In the genomic region with DNA sequence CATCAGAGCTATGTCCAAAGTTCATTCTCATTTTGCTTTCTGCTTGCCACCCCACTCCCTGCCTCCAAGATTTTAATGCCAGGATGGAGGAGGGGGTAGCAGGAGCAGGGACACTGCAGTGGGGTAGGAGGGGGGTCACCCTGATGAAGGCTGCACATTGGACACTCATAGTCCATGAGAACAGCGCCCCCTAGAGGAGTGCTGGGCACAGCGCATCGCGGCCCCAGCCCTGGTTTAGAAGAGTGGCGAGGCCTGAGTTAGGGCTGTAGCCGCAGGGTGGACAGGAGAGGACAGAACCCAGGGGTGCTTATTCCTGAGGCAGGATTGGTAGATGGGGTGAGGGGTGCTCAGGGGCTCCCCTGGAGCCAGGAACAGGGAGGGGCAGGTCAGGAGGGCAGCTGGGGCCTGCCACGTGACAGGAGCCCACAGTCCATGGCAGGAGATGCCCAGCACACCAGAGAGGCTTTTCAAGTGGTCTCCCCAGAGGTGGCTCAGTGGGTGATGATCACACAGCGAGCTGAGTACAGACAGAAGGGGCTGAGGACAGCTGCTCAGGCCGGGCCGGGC, we compare ENCODE assay signal across 9 cellular contexts.
DNase-seq lines count a peak whose midpoint lies in the region; ATAC-seq and TF ChIP-seq lines count a peak whose summit lies in the region.
"Had no signal": no experiment of that assay in that cellular context is flagged by ENCODE, and none has a peak within 500 bp of the region (broad histone marks: within the 10 kb centered on the region; RNA-seq: fewer than 3 reads in every experiment).

No MANE protein-coding gene starts in this region.

- no peaks in the 10 kb centered on the region for H3F3A ChIP-seq in PC-3 (ENCODE audit: low read length, unreplicated experiment)

- H3K9me3 ChIP-seq in PC-3 (ENCODE audit: low read length), result no peaks in the 10 kb centered on the region

- H3K27me3 ChIP-seq in PC-3 (ENCODE audit: low read length), result no peaks in the 10 kb centered on the region

- H3K27ac ChIP-seq in PC-3 (ENCODE audit: low read length), result no peak overlapping the region

- no peaks in the 10 kb centered on the region for H3K9me2 ChIP-seq in PC-3 (replicated peaks; ENCODE audit: low read length)

- no peaks in the 10 kb centered on the region for H4K20me1 ChIP-seq in PC-3 (ENCODE audit: low read length)

- DNase-seq in NCI-H2227 (lab: John Stamatoyannopoulos, UW; ENCODE audit: unreplicated experiment), result peak; percentile 2
- DNase-seq in NCI-H2227 treated with DMSO at 0.1 percent for 48 hours (lab: John Stamatoyannopoulos, UW), result no peak
- peak; percentile 23 for DNase-seq in PC-3
- DNase-seq in cardiac fibroblast (ENCODE audit: low read depth in 2 of 2), result peak in 1 of 2 donors; percentile 19
- no peak for DNase-seq in omental fat pad (ENCODE audit: low spot score)
- DNase-seq in DMS114 treated with DMSO at 0.1 percent for 48 hours (lab: John Stamatoyannopoulos, UW; ENCODE audit: unreplicated experiment), result no peak
- DNase-seq: naive B cell had no signal

- ATAC-seq in PC-3, result no peak
- ATAC-seq in omental fat pad (ENCODE audit: low FRiP score), result peak; percentile 48
- no peak for ATAC-seq in HG03457 (IDR thresholded peaks at IDR 0.05; ENCODE audit: unreplicated experiment)
- ATAC-seq in GM21526 (IDR thresholded peaks at IDR 0.05; ENCODE audit: low FRiP score, unreplicated experiment), result no peak

- no TSS peak for BruUV-seq in PC-3 (replicated peaks; lab: Mats Ljungman, UMichigan)

- H3K4me3 ChIP-seq in PC-3 (ENCODE audit: low read length) (no peak overlapping the region), cardiac fibroblast (replicated peaks in 1 of 2; ENCODE audit: low read depth in 2 of 2, low read length in 2 of 2) (no peak overlapping the region)

- TF ChIP-seq CTCF in PC-3 (conservative IDR thresholded peaks at IDR 0.05; ENCODE audit: low read depth, low read length) (peak; percentile 78), cardiac fibroblast (IDR thresholded peaks at IDR 0.05; ENCODE audit: low read depth, low read length) (peak; percentile 78), omental fat pad (IDR thresholded peaks at IDR 0.05) (no peak)

- H3K9ac ChIP-seq in PC-3 (ENCODE audit: low read length), result no peak overlapping the region

- H3K79me2 ChIP-seq in PC-3 (ENCODE audit: low read length), result no peaks in the 10 kb centered on the region

- POLR2A ChIA-PET in PC-3 (lab: Charles Lee; ENCODE audit: unreplicated experiment), result no interaction called here

- H3K4me2 ChIP-seq in PC-3 (ENCODE audit: low read length), result no peak overlapping the region

- no peaks in the 10 kb centered on the region for H3K4me1 ChIP-seq in PC-3 (ENCODE audit: insufficient read depth, low read length)

- no peaks in the 10 kb centered on the region for H3K36me3 ChIP-seq in PC-3 (ENCODE audit: low read depth, low read length)

- no peak overlapping the region for H2AFZ ChIP-seq in PC-3 (ENCODE audit: low read length)

- CTCF ChIA-PET in PC-3 (lab: Charles Lee), result no interaction called here

- intact Hi-C loops in PC-3 (cut with micrococcal nuclease), result no loop called here

Comparison
In these comparisons a context has a peak if more than half of its experiments do, and no peak if none do; other contexts are left out.
1. DNase-seq: peak in NCI-H2227 (single experiment) and PC-3 (single experiment); none in NCI-H2227 treated with DMSO at 0.1 percent for 48 hours (single experiment), omental fat pad (single experiment) and DMS114 treated with DMSO at 0.1 percent for 48 hours (single experiment).
2. CTCF ChIP-seq: peak in PC-3 (single experiment) and cardiac fibroblast (single experiment); none in omental fat pad (0 of 3).